In the genomic region with DNA sequence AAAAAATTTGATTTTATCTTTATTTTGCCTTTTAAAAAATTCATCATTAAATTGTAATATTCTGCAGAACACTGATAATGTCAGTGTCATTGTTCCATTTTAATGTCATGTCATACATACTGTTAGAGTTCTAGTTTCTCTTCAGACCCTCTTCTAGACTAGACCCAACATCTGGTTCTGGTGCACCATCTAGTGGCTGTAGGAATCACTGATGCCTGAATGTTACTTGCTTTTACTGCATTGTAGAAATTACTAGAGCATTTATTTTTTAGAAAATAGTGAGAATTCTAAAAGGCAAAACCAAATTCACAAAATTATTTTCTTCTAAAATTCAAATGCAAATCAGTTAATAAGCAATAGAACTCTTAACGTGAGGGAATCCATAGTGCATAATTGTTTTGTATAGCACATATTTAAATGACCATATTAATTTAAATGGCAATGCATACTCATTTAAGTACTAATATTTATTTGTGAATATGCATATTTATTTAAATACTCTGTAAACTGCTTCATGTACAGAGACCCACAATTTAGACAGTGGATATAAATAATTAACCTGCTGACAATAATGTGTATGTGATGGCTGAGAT, we compare ENCODE assay signal across 8 cellular contexts.
A peak's percentile ranks its signal among the peaks of the same experiment; 100 is the strongest.
DNase-seq lines count a peak whose midpoint lies in the region; ATAC-seq lines count a peak whose summit lies in the region.

No MANE protein-coding gene starts in this region.

- DNase-seq in NCI-H2081 (lab: John Stamatoyannopoulos, UW) (peak; percentile 46 to 54), NCI-H2081 treated with DMSO at 0.1 percent for 48 hours (lab: John Stamatoyannopoulos, UW) (no peak), HuH-7.5 (ENCODE audit: low spot score) (peak; percentile 9), OCI-M2 (lab: John Stamatoyannopoulos, UW; ENCODE audit: unreplicated experiment) (peak; percentile 7), head of caudate nucleus (peak in 38 of 42 donors; percentile 4 to 80 (median 54)), renal cortical epithelial cell (ENCODE audit: low read depth) (peak; percentile 82)
- peak; percentile 53 for DNase-seq in activated naive CD4-positive, alpha-beta T cell treated with anti-CD3 and anti-CD28 coated beads, Interleukin-2, amount 50 U/mL, for 16 hours

- intact Hi-C loops in head of caudate nucleus (cut with DNase I), result no loop called here

- peak; percentile 91 for ATAC-seq in GM21717 (IDR thresholded peaks at IDR 0.05; ENCODE audit: unreplicated experiment)
